ENCODE assay signal across 1 cellular context in the genomic region with DNA sequence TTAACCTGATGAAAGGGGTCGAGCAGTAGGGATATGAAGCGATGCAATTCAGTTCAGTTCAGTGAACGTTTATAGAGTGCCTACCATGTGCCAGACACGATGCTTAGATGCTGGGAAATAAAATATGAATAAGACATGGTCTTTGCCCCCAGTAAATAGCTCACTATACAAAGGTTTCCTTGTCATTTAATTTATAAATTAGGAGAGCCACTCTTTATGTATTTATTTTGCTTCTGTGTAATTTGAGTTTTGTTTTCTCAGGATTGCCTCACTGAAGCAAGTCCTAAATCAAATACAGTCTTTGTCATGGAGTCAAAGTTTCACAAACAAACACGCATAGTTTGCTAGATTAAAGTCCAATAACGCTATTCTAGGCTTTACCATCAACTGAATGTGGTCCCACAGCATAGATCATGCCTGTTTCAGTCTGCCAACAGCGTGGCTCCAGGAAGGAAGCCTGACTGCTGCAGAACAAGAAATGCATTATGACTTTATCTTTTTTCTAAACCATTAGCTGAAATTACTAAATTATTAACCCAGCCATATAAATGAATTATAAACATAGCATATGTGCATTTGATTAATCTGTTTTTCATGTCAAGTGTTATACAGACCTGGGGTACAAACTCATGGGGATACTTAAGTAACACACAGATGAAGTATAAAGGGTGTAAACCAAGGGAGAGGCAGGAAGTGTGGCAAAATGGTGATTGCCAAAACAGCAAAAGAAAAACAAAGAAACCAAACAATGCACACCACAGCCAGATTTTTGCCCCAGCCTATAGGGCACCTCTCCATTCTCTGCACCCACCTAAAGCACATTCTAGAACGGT.
TF ChIP-seq lines count a peak whose summit lies in the region.

No MANE protein-coding gene starts in this region.

TF ChIP-seq in HepG2, 621 proteins besides CTCF, POLR2A, EP300 and RAD21 (continued from another document and continues in another):
- TF ChIP-seq, protein P1, sequence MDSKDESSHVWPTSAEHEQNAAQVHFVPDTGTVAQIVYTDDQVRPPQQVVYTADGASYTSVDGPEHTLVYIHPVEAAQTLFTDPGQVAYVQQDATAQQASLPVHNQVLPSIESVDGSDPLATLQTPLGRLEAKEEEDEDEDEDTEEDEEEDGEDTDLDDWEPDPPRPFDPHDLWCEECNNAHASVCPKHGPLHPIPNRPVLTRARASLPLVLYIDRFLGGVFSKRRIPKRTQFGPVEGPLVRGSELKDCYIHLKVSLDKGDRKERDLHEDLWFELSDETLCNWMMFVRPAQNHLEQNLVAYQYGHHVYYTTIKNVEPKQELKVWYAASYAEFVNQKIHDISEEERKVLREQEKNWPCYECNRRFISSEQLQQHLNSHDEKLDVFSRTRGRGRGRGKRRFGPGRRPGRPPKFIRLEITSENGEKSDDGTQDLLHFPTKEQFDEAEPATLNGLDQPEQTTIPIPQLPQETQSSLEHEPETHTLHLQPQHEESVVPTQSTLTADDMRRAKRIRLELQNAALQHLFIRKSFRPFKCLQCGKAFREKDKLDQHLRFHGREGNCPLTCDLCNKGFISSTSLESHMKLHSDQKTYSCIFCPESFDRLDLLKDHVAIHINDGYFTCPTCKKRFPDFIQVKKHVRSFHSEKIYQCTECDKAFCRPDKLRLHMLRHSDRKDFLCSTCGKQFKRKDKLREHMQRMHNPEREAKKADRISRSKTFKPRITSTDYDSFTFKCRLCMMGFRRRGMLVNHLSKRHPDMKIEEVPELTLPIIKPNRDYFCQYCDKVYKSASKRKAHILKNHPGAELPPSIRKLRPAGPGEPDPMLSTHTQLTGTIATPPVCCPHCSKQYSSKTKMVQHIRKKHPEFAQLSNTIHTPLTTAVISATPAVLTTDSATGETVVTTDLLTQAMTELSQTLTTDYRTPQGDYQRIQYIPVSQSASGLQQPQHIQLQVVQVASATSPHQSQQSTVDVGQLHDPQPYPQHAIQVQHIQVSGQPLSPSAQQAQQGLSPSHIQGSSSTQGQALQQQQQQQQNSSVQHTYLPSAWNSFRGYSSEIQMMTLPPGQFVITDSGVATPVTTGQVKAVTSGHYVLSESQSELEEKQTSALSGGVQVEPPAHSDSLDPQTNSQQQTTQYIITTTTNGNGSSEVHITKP (CRISPR knock-in tag; IDR thresholded peaks at IDR 0.05; ENCODE audit: low read depth) = peak; percentile 72; the same call in 1 of the 2 replicates
- TF ChIP-seq ZNF891 (CRISPR knock-in tag; IDR thresholded peaks at IDR 0.05) = no peak
- peak; percentile 91 for TF ChIP-seq KLF6 (CRISPR knock-in tag; IDR thresholded peaks at IDR 0.05)
- TF ChIP-seq ZNF724P (CRISPR knock-in tag; IDR thresholded peaks at IDR 0.05; ENCODE audit: borderline replicate concordance) = no peak
- no peak for TF ChIP-seq RFX5 (IDR thresholded peaks at IDR 0.05; ENCODE audit: low read depth, low read length)
- TF ChIP-seq PTBP1 (IDR thresholded peaks at IDR 0.05; ENCODE audit: low read depth, low read length, poor library complexity, severe bottlenecking) = no peak
- 0 out of 2 replicates have a peak, but pooled peaks have one; percentile 42 for TF ChIP-seq ZNF784 (CRISPR knock-in tag; IDR thresholded peaks at IDR 0.05; ENCODE audit: borderline replicate concordance)
- TF ChIP-seq HOXA7 (CRISPR knock-in tag; IDR thresholded peaks at IDR 0.05) = no peak
- peak; percentile 98 for TF ChIP-seq MEF2D (CRISPR knock-in tag; IDR thresholded peaks at IDR 0.05)
- TF ChIP-seq, protein P2, sequence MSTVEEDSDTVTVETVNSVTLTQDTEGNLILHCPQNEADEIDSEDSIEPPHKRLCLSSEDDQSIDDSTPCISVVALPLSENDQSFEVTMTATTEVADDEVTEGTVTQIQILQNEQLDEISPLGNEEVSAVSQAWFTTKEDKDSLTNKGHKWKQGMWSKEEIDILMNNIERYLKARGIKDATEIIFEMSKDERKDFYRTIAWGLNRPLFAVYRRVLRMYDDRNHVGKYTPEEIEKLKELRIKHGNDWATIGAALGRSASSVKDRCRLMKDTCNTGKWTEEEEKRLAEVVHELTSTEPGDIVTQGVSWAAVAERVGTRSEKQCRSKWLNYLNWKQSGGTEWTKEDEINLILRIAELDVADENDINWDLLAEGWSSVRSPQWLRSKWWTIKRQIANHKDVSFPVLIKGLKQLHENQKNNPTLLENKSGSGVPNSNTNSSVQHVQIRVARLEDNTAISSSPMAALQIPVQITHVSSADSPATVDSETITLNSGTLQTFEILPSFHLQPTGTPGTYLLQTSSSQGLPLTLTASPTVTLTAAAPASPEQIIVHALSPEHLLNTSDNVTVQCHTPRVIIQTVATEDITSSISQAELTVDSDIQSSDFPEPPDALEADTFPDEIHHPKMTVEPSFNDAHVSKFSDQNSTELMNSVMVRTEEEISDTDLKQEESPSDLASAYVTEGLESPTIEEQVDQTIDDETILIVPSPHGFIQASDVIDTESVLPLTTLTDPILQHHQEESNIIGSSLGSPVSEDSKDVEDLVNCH (CRISPR knock-in tag; IDR thresholded peaks at IDR 0.05) = no peak
- TF ChIP-seq ZNF292 (CRISPR knock-in tag; IDR thresholded peaks at IDR 0.05; ENCODE audit: borderline replicate concordance, low read depth) = peak; percentile 90; the same call in 1 of the 2 replicates
- no peak; the same call in 1 of the 2 replicates for TF ChIP-seq ZNF383 (CRISPR knock-in tag; IDR thresholded peaks at IDR 0.05; ENCODE audit: borderline replicate concordance)
- peak; percentile 99 for TF ChIP-seq SIX4 (CRISPR knock-in tag; IDR thresholded peaks at IDR 0.05)
- peak; percentile 66; the same call in 1 of the 2 replicates for TF ChIP-seq ZNF616 (CRISPR knock-in tag; IDR thresholded peaks at IDR 0.05; ENCODE audit: low read depth)
- TF ChIP-seq ASH2L (IDR thresholded peaks at IDR 0.05; ENCODE audit: insufficient read length, low read depth, low read length) = peak; percentile 95
- TF ChIP-seq, protein P3, sequence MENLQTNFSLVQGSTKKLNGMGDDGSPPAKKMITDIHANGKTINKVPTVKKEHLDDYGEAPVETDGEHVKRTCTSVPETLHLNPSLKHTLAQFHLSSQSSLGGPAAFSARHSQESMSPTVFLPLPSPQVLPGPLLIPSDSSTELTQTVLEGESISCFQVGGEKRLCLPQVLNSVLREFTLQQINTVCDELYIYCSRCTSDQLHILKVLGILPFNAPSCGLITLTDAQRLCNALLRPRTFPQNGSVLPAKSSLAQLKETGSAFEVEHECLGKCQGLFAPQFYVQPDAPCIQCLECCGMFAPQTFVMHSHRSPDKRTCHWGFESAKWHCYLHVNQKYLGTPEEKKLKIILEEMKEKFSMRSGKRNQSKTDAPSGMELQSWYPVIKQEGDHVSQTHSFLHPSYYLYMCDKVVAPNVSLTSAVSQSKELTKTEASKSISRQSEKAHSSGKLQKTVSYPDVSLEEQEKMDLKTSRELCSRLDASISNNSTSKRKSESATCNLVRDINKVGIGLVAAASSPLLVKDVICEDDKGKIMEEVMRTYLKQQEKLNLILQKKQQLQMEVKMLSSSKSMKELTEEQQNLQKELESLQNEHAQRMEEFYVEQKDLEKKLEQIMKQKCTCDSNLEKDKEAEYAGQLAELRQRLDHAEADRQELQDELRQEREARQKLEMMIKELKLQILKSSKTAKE (CRISPR knock-in tag; IDR thresholded peaks at IDR 0.05; ENCODE audit: borderline replicate concordance) = peak; percentile 70
- TF ChIP-seq ZNF205 (CRISPR knock-in tag; IDR thresholded peaks at IDR 0.05) = peak; percentile 83; the same call in 1 of the 2 replicates
- TF ChIP-seq RBM39 (IDR thresholded peaks at IDR 0.05; ENCODE audit: low read depth, low read length, poor library complexity, severe bottlenecking) = no peak
- TF ChIP-seq CSRNP2 (CRISPR knock-in tag; conservative IDR thresholded peaks at IDR 0.05; ENCODE audit: low read depth) = no peak
- no peak; the same call in 1 of the 2 replicates for TF ChIP-seq PRDM4 (CRISPR knock-in tag; IDR thresholded peaks at IDR 0.05; ENCODE audit: borderline replicate concordance)
- no peak for TF ChIP-seq SNRNP70 (IDR thresholded peaks at IDR 0.05; ENCODE audit: low read depth, low read length)
- TF ChIP-seq ZNF329 (CRISPR knock-in tag; IDR thresholded peaks at IDR 0.05; ENCODE audit: low read depth) = no peak; the same call in 1 of the 2 replicates
- TF ChIP-seq DPF2 (CRISPR knock-in tag; IDR thresholded peaks at IDR 0.05; ENCODE audit: borderline replicate concordance, low read depth) = peak; percentile 98
- peak; percentile 73; the same call in 1 of the 2 replicates for TF ChIP-seq ZNF280D (CRISPR knock-in tag; IDR thresholded peaks at IDR 0.05)
- peak; percentile 79; the same call in 1 of the 2 replicates for TF ChIP-seq ZNF878 (CRISPR knock-in tag; IDR thresholded peaks at IDR 0.05)
- no peak for TF ChIP-seq ZNF20 (CRISPR knock-in tag; IDR thresholded peaks at IDR 0.05)
- TF ChIP-seq, protein P4, sequence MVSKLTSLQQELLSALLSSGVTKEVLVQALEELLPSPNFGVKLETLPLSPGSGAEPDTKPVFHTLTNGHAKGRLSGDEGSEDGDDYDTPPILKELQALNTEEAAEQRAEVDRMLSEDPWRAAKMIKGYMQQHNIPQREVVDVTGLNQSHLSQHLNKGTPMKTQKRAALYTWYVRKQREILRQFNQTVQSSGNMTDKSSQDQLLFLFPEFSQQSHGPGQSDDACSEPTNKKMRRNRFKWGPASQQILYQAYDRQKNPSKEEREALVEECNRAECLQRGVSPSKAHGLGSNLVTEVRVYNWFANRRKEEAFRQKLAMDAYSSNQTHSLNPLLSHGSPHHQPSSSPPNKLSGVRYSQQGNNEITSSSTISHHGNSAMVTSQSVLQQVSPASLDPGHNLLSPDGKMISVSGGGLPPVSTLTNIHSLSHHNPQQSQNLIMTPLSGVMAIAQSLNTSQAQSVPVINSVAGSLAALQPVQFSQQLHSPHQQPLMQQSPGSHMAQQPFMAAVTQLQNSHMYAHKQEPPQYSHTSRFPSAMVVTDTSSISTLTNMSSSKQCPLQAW (CRISPR knock-in tag; IDR thresholded peaks at IDR 0.05) = peak; percentile 67
- no peak; the same call in 1 of the 2 replicates for TF ChIP-seq ZSCAN29 (CRISPR knock-in tag; conservative IDR thresholded peaks at IDR 0.05)
- TF ChIP-seq ZNF772 (CRISPR knock-in tag; IDR thresholded peaks at IDR 0.05) = peak; percentile 92
- TF ChIP-seq HNF4G (IDR thresholded peaks at IDR 0.05; ENCODE audit: borderline replicate concordance, low read depth, low read length) = peak; percentile 98
- peak; percentile 98 for TF ChIP-seq HNF4G (CRISPR knock-in tag; IDR thresholded peaks at IDR 0.05; ENCODE audit: borderline replicate concordance, low read depth)
- peak; percentile 92 for TF ChIP-seq HDAC1 (CRISPR knock-in tag; IDR thresholded peaks at IDR 0.05)
- TF ChIP-seq, protein P5, sequence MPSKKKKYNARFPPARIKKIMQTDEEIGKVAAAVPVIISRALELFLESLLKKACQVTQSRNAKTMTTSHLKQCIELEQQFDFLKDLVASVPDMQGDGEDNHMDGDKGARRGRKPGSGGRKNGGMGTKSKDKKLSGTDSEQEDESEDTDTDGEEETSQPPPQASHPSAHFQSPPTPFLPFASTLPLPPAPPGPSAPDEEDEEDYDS (CRISPR knock-in tag; IDR thresholded peaks at IDR 0.05) = peak; percentile 92
- no peak for TF ChIP-seq MAZ (IDR thresholded peaks at IDR 0.05; ENCODE audit: borderline replicate concordance, low read depth, low read length)
- peak; percentile 42; the same call in 1 of the 2 replicates for TF ChIP-seq MAZ (CRISPR knock-in tag; IDR thresholded peaks at IDR 0.05; ENCODE audit: low read depth)
- TF ChIP-seq SYNCRIP (IDR thresholded peaks at IDR 0.05; ENCODE audit: insufficient read depth, low read depth, low read length) = no peak
